17 cellular contexts compared by ENCODE assay signal in the genomic region with DNA sequence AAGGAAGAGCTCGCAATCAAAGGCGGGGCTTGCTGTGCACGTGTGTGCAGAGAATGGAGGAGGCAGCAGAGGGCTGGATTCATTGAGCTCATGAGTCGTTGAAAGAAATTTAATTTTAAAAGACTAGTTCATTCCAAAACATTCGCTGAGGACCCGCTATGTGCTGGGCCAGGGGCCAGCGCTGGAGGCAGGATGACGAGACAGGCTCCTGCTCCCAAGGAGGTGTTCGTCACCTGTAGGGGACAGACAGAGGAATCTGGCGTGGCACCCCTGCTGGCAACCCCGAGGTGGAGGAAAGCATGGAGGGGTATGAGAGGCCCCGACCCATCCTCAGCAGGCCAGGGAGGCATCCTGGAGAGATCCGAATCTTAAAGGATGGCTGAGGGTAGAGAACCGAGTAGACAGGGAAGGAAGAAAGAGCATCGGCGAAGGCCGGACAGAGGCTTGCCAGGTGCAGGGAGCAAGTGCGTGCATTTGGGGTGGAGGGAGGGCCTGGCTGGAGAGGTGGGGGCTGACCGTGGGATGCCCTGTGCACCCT.
"Had no signal": no experiment of that assay in that cellular context is flagged by ENCODE, and none has a peak within 500 bp of the region (broad histone marks: within the 10 kb centered on the region; RNA-seq: fewer than 3 reads in every experiment).

No MANE protein-coding gene starts in this region.

- DNase-seq: effector memory CD8-positive, alpha-beta T cell; esophagus squamous epithelium; natural killer cell; psoas muscle; stimulated activated CD4-positive, alpha-beta T cell treated with anti-CD3 and anti-CD28 coated beads, Interleukin-12 subunit alpha, Interleukin-12 subunit beta, amount 100 ng/mL, for 4 hours; stimulated activated naive CD4-positive, alpha-beta T cell; stomach; uterus had no signal

- H3K27ac ChIP-seq: esophagus squamous epithelium, gastroesophageal sphincter, parathyroid adenoma, psoas muscle, skin epidermis, stomach, thoracic aorta, uterus had no signal

- H3K4me1 ChIP-seq: esophagus squamous epithelium, gastroesophageal sphincter, parathyroid adenoma, psoas muscle, uterus had no signal

- H3K9me3 ChIP-seq: esophagus squamous epithelium, psoas muscle, stomach, thoracic aorta, uterus had no signal

- H3K36me3 Mint-ChIP-seq: mesothelial cell of epicardium, natural killer cell, type B pancreatic cell had no signal

- H3K4me1 Mint-ChIP-seq: mesothelial cell of epicardium, natural killer cell, neural crest cell had no signal

- H3K27ac Mint-ChIP-seq: dendritic cell treated with granulocyte-macrophage colony-stimulating factor and Interleukin-4, amounts not matched to agents 40 ng/mL and 50 ng/mL, for 4 days; effector memory CD8-positive, alpha-beta T cell; mesothelial cell of epicardium; natural killer cell; type B pancreatic cell had no signal

- H3K4me3 ChIP-seq: esophagus squamous epithelium, gastroesophageal sphincter, psoas muscle, skin epidermis, stomach, thoracic aorta, uterus had no signal

- ATAC-seq: effector memory CD8-positive, alpha-beta T cell; gastroesophageal sphincter; psoas muscle; sciatic nerve had no signal

- H3K9me3 Mint-ChIP-seq: dendritic cell treated with granulocyte-macrophage colony-stimulating factor and Interleukin-4, amounts not matched to agents 40 ng/mL and 50 ng/mL, for 4 days; mesothelial cell of epicardium; neural crest cell; type B pancreatic cell had no signal

- H3K4me3 Mint-ChIP-seq: dendritic cell treated with granulocyte-macrophage colony-stimulating factor and Interleukin-4, amounts not matched to agents 40 ng/mL and 50 ng/mL, for 4 days; effector memory CD8-positive, alpha-beta T cell; mesothelial cell of epicardium; natural killer cell; neural crest cell; type B pancreatic cell had no signal

- H3K36me3 ChIP-seq: esophagus squamous epithelium, gastroesophageal sphincter, stomach, thoracic aorta, uterus had no signal
